Comparison of ENCODE assay signal across 8 cellular contexts in genomic region chr17:50129946-50130777, GRCh38. TPM values are rescaled to one million over a fixed set of nuclear protein-coding genes. Genes with fewer than 3 reads are reported as not detected.
A peak's percentile ranks its signal among the peaks of the same experiment; 100 is the strongest.
DNase-seq lines count a peak whose midpoint lies in the region; ATAC-seq and TF ChIP-seq lines count a peak whose summit lies in the region.

Gene SAMD14, minus strand, starts transcription at chr17:50130160. Its CDS starts 5,201 bp downstream, at chr17:50124959.

- 16% methylated on average over 26 of the region's 74 CpGs for WGBS in suprapubic skin

- TF ChIP-seq POLR2A in suprapubic skin (IDR thresholded peaks at IDR 0.05): no peak

- 0 out of 2 replicates have a peak, but pooled peaks cover 9% of the 10 kb centered on the region for H3K36me3 ChIP-seq in RWPE2 (ENCODE audit: low read depth)
- H3K36me3 ChIP-seq in left lung: peaks cover 0 to 14% of the 10 kb centered on the region in 2 donors
- H3K36me3 ChIP-seq in suprapubic skin: peaks cover 8% of the 10 kb centered on the region

- H3K9me3 ChIP-seq in RWPE2 (ENCODE audit: severe bottlenecking) (no peaks in the 10 kb centered on the region), left lung (no peaks in the 10 kb centered on the region), suprapubic skin (no peaks in the 10 kb centered on the region)

- intact Hi-C loops in left lung (cut with DNase I): no loop called here

- no peak for TF ChIP-seq CTCF in RWPE2 (IDR thresholded peaks at IDR 0.05; ENCODE audit: poor library complexity, severe bottlenecking)
- no peak for TF ChIP-seq CTCF in left lung (IDR thresholded peaks at IDR 0.05)
- no peak for TF ChIP-seq CTCF in suprapubic skin (IDR thresholded peaks at IDR 0.05)

- H3K27ac ChIP-seq in RWPE2 (ENCODE audit: poor library complexity, severe bottlenecking): no peak within 1 kb of the TSS
- peak within 1 kb of the TSS in 1 of 2 donors; percentile 41 for H3K27ac ChIP-seq in left lung
- H3K27ac ChIP-seq in suprapubic skin: no peak within 1 kb of the TSS

- H3K4me1 ChIP-seq in RWPE2 (ENCODE audit: insufficient read depth, poor library complexity, severe bottlenecking): peaks cover 6% of the 10 kb centered on the region
- H3K4me1 ChIP-seq in left lung: peaks cover 8 to 47% of the 10 kb centered on the region in 2 donors
- H3K4me1 ChIP-seq in suprapubic skin: peaks cover 42% of the 10 kb centered on the region

- DNase-seq in DMS79 treated with DMSO at 0.1 percent for 48 hours (lab: John Stamatoyannopoulos, UW) (peak; percentile 9), DMS79 (lab: John Stamatoyannopoulos, UW) (no peak), RWPE2 (ENCODE audit: low spot score) (no peak), cerebellum (ENCODE audit: low spot score) (peak; percentile 82), left lung (peak in 1 of 2 donors; percentile 82), suprapubic skin (ENCODE audit: low spot score in 2 of 2) (no peak), superior temporal gyrus (ENCODE audit: extremely low spot score) (no peak), EL (no peak)

- H3K4me3 ChIP-seq in RWPE2 (ENCODE audit: severe bottlenecking): peak within 1 kb of the TSS; percentile 22
- peak within 1 kb of the TSS; percentile 28 to 30 for H3K4me3 ChIP-seq in left lung
- peak within 1 kb of the TSS; percentile 55 for H3K4me3 ChIP-seq in suprapubic skin

- no peak for TF ChIP-seq EP300 in suprapubic skin (IDR thresholded peaks at IDR 0.05)

- ATAC-seq in RWPE2 (ENCODE audit: low read depth): peak; percentile 22; the same call in 1 of the 3 replicates
- peak; percentile 30 for ATAC-seq in left lung

- H3K27me3 ChIP-seq in RWPE2 (ENCODE audit: insufficient read depth, poor library complexity, severe bottlenecking) (peaks cover 6% of the 10 kb centered on the region), left lung (peaks cover 7 to 50% of the 10 kb centered on the region in 2 donors), suprapubic skin (peaks cover 25% of the 10 kb centered on the region)

RNA-seq across cellular contexts. Expression of gene SAMD14, which starts in this region (rescaled TPM):
- 26.2 TPM for total RNA-seq in cerebellum
- total RNA-seq in left lung: 10 to 100 TPM in 1 of 2 donors, 1 to 10 TPM in 1; 8.4 to 10.2 TPM
- under 1 TPM in 1 of 4 donors, not detected in 3; 0.68 TPM for total RNA-seq in suprapubic skin

Comparison
In these comparisons a context has a peak if more than half of its experiments do, and no peak if none do; other contexts are left out.
1. RNA of gene SAMD14 (total RNA-seq): 26.2 TPM in cerebellum (single experiment) and 8.4 to 10.2 TPM in left lung; 0.68 TPM in suprapubic skin; every median in the first group is over 4 times any median in the second.
2. DNase-seq: peak in DMS79 treated with DMSO at 0.1 percent for 48 hours (single experiment) and cerebellum (single experiment); none in DMS79 (single experiment), RWPE2 (single experiment), suprapubic skin (0 of 2), superior temporal gyrus (single experiment) and EL (single experiment).
3. Peak in every context shown above with its lines, with median percentiles within 50 percentile points of each other: H3K4me3 ChIP-seq.